10 cellular contexts compared by ENCODE assay signal in genomic region chr16:48101069-48101674, GRCh38. TPM values are rescaled to one million over a fixed set of nuclear protein-coding genes. Genes with fewer than 3 reads are reported as not detected.
DNase-seq lines count a peak whose midpoint lies in the region; ATAC-seq and TF ChIP-seq lines count a peak whose summit lies in the region.
"Had no signal": no experiment of that assay in that cellular context is flagged by ENCODE, and none has a peak within 500 bp of the region (broad histone marks: within the 10 kb centered on the region; RNA-seq: fewer than 3 reads in every experiment).

No MANE protein-coding gene starts in this region.

- DNase-seq in activated CD4-positive, alpha-beta T cell treated with anti-CD3 and anti-CD28 coated beads for 48 hours: peak; percentile 81
- DNase-seq in activated CD4-positive, alpha-beta T cell treated with anti-CD3 and anti-CD28 coated beads, Interleukin-2, amount 50 U/mL, for 1 hour: no peak
- DNase-seq in NCI-H69 (lab: John Stamatoyannopoulos, UW) (peak; percentile 54), upper lobe of right lung (no peak), aorta (no peak)
- DNase-seq in stimulated activated CD4-positive, alpha-beta T cell treated with anti-CD3 and anti-CD28 coated beads, Interleukin-2, amount 100 ng/mL, for 24 hours: peak; percentile 63 to 70
- DNase-seq in natural killer cell treated with Interleukin-12 subunit alpha and Interleukin-12 subunit beta and Interleukin-15 and Interleukin-18, amount 100 ng/mL, for 72 hours (ENCODE audit: low spot score): no peak
- DNase-seq: activated gamma-delta T cell had no signal

- H3K4me3 Mint-ChIP-seq in natural killer cell treated with Interleukin-12 subunit alpha and Interleukin-12 subunit beta and Interleukin-15 and Interleukin-18, amount 100 ng/mL, for 72 hours: no peak overlapping the region

- H3K4me1 Mint-ChIP-seq in natural killer cell treated with Interleukin-12 subunit alpha and Interleukin-12 subunit beta and Interleukin-15 and Interleukin-18, amount 100 ng/mL, for 72 hours (ENCODE audit: low read depth in 2 of 2): peaks cover 0 to 7% of the 10 kb centered on the region in 2 donors

- H3K36me3 Mint-ChIP-seq in natural killer cell treated with Interleukin-12 subunit alpha and Interleukin-12 subunit beta and Interleukin-15 and Interleukin-18, amount 100 ng/mL, for 72 hours: no peaks in the 10 kb centered on the region

- no peak overlapping the region for H3K4me3 ChIP-seq in upper lobe of right lung
- no peak overlapping the region for H3K4me3 ChIP-seq in aorta (ENCODE audit: low read length in 2 of 2)

- ATAC-seq in GM21786 (IDR thresholded peaks at IDR 0.05; ENCODE audit: unreplicated experiment): peak; percentile 72
- ATAC-seq in natural killer cell treated with Interleukin-12 subunit alpha and Interleukin-12 subunit beta and Interleukin-15 and Interleukin-18, amount 100 ng/mL, for 72 hours: no peak
- ATAC-seq in upper lobe of right lung: no peak
- no peak for ATAC-seq in aorta (ENCODE audit: low FRiP score)

- TF ChIP-seq CTCF in upper lobe of right lung (IDR thresholded peaks at IDR 0.05): no peak

- H3K27ac ChIP-seq in upper lobe of right lung: no peak overlapping the region
- no peak overlapping the region for H3K27ac ChIP-seq in aorta (ENCODE audit: low read depth in 1 of 2, low read length in 2 of 2)

- intact Hi-C loops in upper lobe of right lung (cut with DNase I): no loop called here
- intact Hi-C loops in aorta (cut with DNase I): no loop called here

- H3K27me3 Mint-ChIP-seq in natural killer cell treated with Interleukin-12 subunit alpha and Interleukin-12 subunit beta and Interleukin-15 and Interleukin-18, amount 100 ng/mL, for 72 hours: peaks cover 11 to 27% of the 10 kb centered on the region in 2 donors

- no peaks in the 10 kb centered on the region for H3K4me1 ChIP-seq in upper lobe of right lung
- H3K4me1 ChIP-seq in aorta (ENCODE audit: control insufficient read depth in 1 of 2, insufficient read depth in 2 of 2, low read length in 2 of 2): no peaks in the 10 kb centered on the region

- H3K27ac Mint-ChIP-seq in natural killer cell treated with Interleukin-12 subunit alpha and Interleukin-12 subunit beta and Interleukin-15 and Interleukin-18, amount 100 ng/mL, for 72 hours: no peak overlapping the region

- H3K36me3 ChIP-seq in upper lobe of right lung (no peaks in the 10 kb centered on the region), aorta (ENCODE audit: control insufficient read depth in 1 of 2, insufficient read depth in 2 of 2, low read length in 1 of 2) (no peaks in the 10 kb centered on the region)

- H3K9me3 ChIP-seq in upper lobe of right lung (no peaks in the 10 kb centered on the region), aorta (ENCODE audit: control insufficient read depth, low read length) (no peaks in the 10 kb centered on the region)

- WGBS in aorta, 2 donors: 41 to 47% methylated on average over 13 of the region's 13 CpGs

- no peaks in the 10 kb centered on the region for H3K9me3 Mint-ChIP-seq in natural killer cell treated with Interleukin-12 subunit alpha and Interleukin-12 subunit beta and Interleukin-15 and Interleukin-18, amount 100 ng/mL, for 72 hours

- H3K27me3 ChIP-seq in upper lobe of right lung (no peaks in the 10 kb centered on the region), aorta (ENCODE audit: control insufficient read depth in 1 of 2, insufficient read depth in 2 of 2, low read length in 1 of 2) (no peaks in the 10 kb centered on the region)

RNA-seq across cellular contexts. Expression of gene ABCC12, which starts 54.6 kb away (rescaled TPM):
- total RNA-seq in natural killer cell treated with Interleukin-12 subunit alpha and Interleukin-12 subunit beta and Interleukin-15 and Interleukin-18, amount 100 ng/mL, for 72 hours: not detected
- total RNA-seq in upper lobe of right lung (not detected), aorta (not detected)
- under 1 TPM in 1 of 2 donors, not detected in 1; 0.05 TPM for polyA plus RNA-seq in aorta
- total RNA-seq: mononuclear cell had no signal

Comparison
In these comparisons a context has a peak if more than half of its experiments do, and no peak if none do; other contexts are left out.
1. DNase-seq: peak in activated CD4-positive, alpha-beta T cell treated with anti-CD3 and anti-CD28 coated beads for 48 hours (single experiment), NCI-H69 (single experiment) and stimulated activated CD4-positive, alpha-beta T cell treated with anti-CD3 and anti-CD28 coated beads, Interleukin-2, amount 100 ng/mL, for 24 hours (2 of 2); none in activated CD4-positive, alpha-beta T cell treated with anti-CD3 and anti-CD28 coated beads, Interleukin-2, amount 50 U/mL, for 1 hour (single experiment), natural killer cell treated with Interleukin-12 subunit alpha and Interleukin-12 subunit beta and Interleukin-15 and Interleukin-18, amount 100 ng/mL, for 72 hours (single experiment), upper lobe of right lung (single experiment) and aorta (0 of 2).